17 cellular contexts compared by ENCODE assay signal in the genomic region with DNA sequence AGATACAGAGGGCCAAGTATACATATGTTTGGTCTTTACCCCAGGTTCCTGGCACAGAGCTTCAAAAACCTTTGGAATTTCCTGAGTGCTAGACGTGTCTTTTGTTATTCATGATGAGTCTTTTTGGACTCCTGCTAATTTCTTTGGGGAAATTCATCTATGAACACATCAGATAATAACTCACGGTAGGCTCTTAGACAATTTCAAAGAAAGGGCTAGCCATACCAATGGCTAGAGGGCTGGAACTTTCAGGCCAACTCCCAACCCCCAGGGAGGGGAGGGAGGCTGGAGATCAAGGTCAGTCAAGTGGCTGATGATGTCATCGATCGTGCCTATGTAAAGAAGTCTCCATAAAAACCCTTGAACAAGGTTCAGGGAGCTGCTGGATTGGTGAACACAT.
A peak's percentile ranks its signal among the peaks of the same experiment; 100 is the strongest.
DNase-seq lines count a peak whose midpoint lies in the region; ATAC-seq, FAIRE-seq and TF ChIP-seq lines count a peak whose summit lies in the region.
"Had no signal": no experiment of that assay in that cellular context is flagged by ENCODE, and none has a peak within 500 bp of the region (broad histone marks: within the 10 kb centered on the region; RNA-seq: fewer than 3 reads in every experiment).

No MANE protein-coding gene starts in this region.

- no peak; the same call in 2 of the 3 replicates for ATAC-seq in HepG2
- ATAC-seq: left lobe of liver had no signal

- CTCF ChIA-PET in HepG2 (lab: Yijun Ruan, JAX; ENCODE audit: low intra/inter-chr PET ratio, low total read pairs): no interaction called here
- CTCF ChIA-PET in activated CD4-positive, alpha-beta memory T cell treated with anti-CD3 and anti-CD28 coated beads for 36 hours (lab: Charles Lee): no interaction called here

- H3K27me3 ChIP-seq in HepG2 (ENCODE audit: control insufficient read depth in 1 of 2, insufficient read depth in 2 of 2, low read length in 2 of 2): no peaks in the 10 kb centered on the region

- in situ Hi-C loops in HepG2 (cut with HindIII; ENCODE audit: extremely low pct_ligation_motif_present, low pct_unique_long_range_greater_than_20kb): loop anchor here (10.0 kb wide), 1 partner anchor 59 kb away; no protein-coding TSS in a partner anchor

- TF ChIP-seq RAD21 in HepG2 (CRISPR knock-in tag; IDR thresholded peaks at IDR 0.05): no peak

- no peaks in the 10 kb centered on the region for H3K27me3 Mint-ChIP-seq in activated CD4-positive, alpha-beta memory T cell treated with anti-CD3 and anti-CD28 coated beads for 36 hours
- H3K27me3 Mint-ChIP-seq: activated naive CD8-positive, alpha-beta T cell treated with anti-CD3 and anti-CD28 coated beads, Interleukin-2, amount 10 ng/mL, durations not matched to agents 7 days and 5 days; activated T-cell treated with anti-CD3 and anti-CD28 coated beads, Interleukin-2, amount 50 U/mL, for 24 hours; CD4-positive, alpha-beta T cell had no signal

- no peaks in the 10 kb centered on the region for H3K9me3 ChIP-seq in HepG2 (ENCODE audit: low read length)

- H3K4me3 ChIP-seq in cardiac fibroblast (replicated peaks in 1 of 2; ENCODE audit: low read depth in 2 of 2, low read length in 2 of 2) (no peak overlapping the region), HepG2 (replicated peaks in 1 of 3; ENCODE audit: insufficient read depth in 1 of 3, low read depth in 2 of 3, low read length in 3 of 3) (no peak overlapping the region)

- BruUV-seq in HepG2 (replicated peaks; lab: Mats Ljungman, UMichigan): no TSS peak

- H3K36me3 Mint-ChIP-seq in activated CD4-positive, alpha-beta memory T cell treated with anti-CD3 and anti-CD28 coated beads for 36 hours: no peaks in the 10 kb centered on the region

- H3K4me3 Mint-ChIP-seq in activated CD4-positive, alpha-beta memory T cell treated with anti-CD3 and anti-CD28 coated beads for 36 hours: no peak overlapping the region
- H3K4me3 Mint-ChIP-seq: activated naive CD8-positive, alpha-beta T cell treated with anti-CD3 and anti-CD28 coated beads, Interleukin-2, amount 10 ng/mL, durations not matched to agents 7 days and 5 days; activated T-cell treated with anti-CD3 and anti-CD28 coated beads, Interleukin-2, amount 50 U/mL, for 24 hours; CD4-positive, alpha-beta T cell had no signal

- no peak overlapping the region for H3K9ac ChIP-seq in HepG2 (ENCODE audit: insufficient read depth, low read depth, low read length)

- POLR2A ChIA-PET in HepG2 (lab: Yijun Ruan, JAX): no interaction called here
- POLR2A ChIA-PET in activated CD4-positive, alpha-beta memory T cell treated with anti-CD3 and anti-CD28 coated beads for 36 hours (lab: Charles Lee): no interaction called here

- H3K27ac Mint-ChIP-seq in activated CD4-positive, alpha-beta memory T cell treated with anti-CD3 and anti-CD28 coated beads for 36 hours: no peak overlapping the region
- H3K27ac Mint-ChIP-seq: activated naive CD8-positive, alpha-beta T cell treated with anti-CD3 and anti-CD28 coated beads, Interleukin-2, amount 10 ng/mL, durations not matched to agents 7 days and 5 days; activated T-cell treated with anti-CD3 and anti-CD28 coated beads, Interleukin-2, amount 50 U/mL, for 24 hours; CD4-positive, alpha-beta T cell had no signal

- peaks cover 21% of the 10 kb centered on the region for H3K4me1 ChIP-seq in HepG2 (ENCODE audit: insufficient read depth, low read length)

- intact Hi-C loops in HepG2 (cut with micrococcal nuclease; ENCODE audit: unreplicated experiment): no loop called here
- intact Hi-C loops in activated CD4-positive, alpha-beta memory T cell treated with anti-CD3 and anti-CD28 coated beads for 36 hours (cut with micrococcal nuclease): loop anchor here (5.0 kb wide), 2 partner anchors 54 to 181 kb away; no protein-coding TSS in a partner anchor

- no peaks in the 10 kb centered on the region for H3K9me3 Mint-ChIP-seq in activated CD4-positive, alpha-beta memory T cell treated with anti-CD3 and anti-CD28 coated beads for 36 hours
- H3K9me3 Mint-ChIP-seq: activated T-cell treated with anti-CD3 and anti-CD28 coated beads, Interleukin-2, amount 50 U/mL, for 24 hours; CD4-positive, alpha-beta T cell had no signal

- no peak for FAIRE-seq in HepG2 (lab: Jason Lieb, UNC)

- no peak overlapping the region for H3K4me2 ChIP-seq in HepG2 (ENCODE audit: low read depth, low read length)

- no peak overlapping the region for H2AFZ ChIP-seq in HepG2 (ENCODE audit: low read length)

- peaks cover 42% of the 10 kb centered on the region for H3K4me1 Mint-ChIP-seq in activated CD4-positive, alpha-beta memory T cell treated with anti-CD3 and anti-CD28 coated beads for 36 hours (ENCODE audit: low read depth)

- no peaks in the 10 kb centered on the region for H4K20me1 ChIP-seq in HepG2 (ENCODE audit: insufficient read depth, low read length)

- TF ChIP-seq POLR2A in HepG2 (IDR thresholded peaks at IDR 0.05; ENCODE audit: insufficient read depth in 1 of 2, low read depth in 2 of 2, low read length in 2 of 2): no peak

- DNase-seq in GM03348 (ENCODE audit: low spot score) (peak; percentile 72), M059J (ENCODE audit: low read depth) (peak; percentile 68), cardiac fibroblast (ENCODE audit: low read depth in 2 of 2) (peak; percentile 31 to 97), HepG2 (ENCODE audit: low spot score) (peak; percentile 18), globus pallidus (ENCODE audit: low spot score) (no peak), HuH-7 (ENCODE audit: low spot score) (no peak), NCI-H524 treated with DMSO at 0.1 percent for 48 hours (lab: John Stamatoyannopoulos, UW) (no peak)
- no peak for DNase-seq in activated CD4-positive, alpha-beta memory T cell treated with anti-CD3 and anti-CD28 coated beads for 36 hours
- DNase-seq: activated naive CD8-positive, alpha-beta T cell treated with anti-CD3 and anti-CD28 coated beads, Interleukin-2, amount 10 ng/mL, durations not matched to agents 7 days and 5 days; activated T-cell treated with anti-CD3 and anti-CD28 coated beads, Interleukin-2, amount 50 U/mL, for 24 hours; CD4-positive, alpha-beta T cell; Karpas-422; NCI-H1436 treated with DMSO at 0.1 percent for 48 hours; NCI-H446; stimulated activated CD4-positive, alpha-beta T cell treated with anti-CD3 and anti-CD28 coated beads, Interleukin-4, amount 100 ng/mL, for 1 hour; stimulated activated CD8-positive, alpha-beta memory T cell treated with anti-CD3 and anti-CD28 coated beads, Interleukin-4, amount 100 ng/mL, for 48 hours had no signal

- no peaks in the 10 kb centered on the region for H3K79me2 ChIP-seq in HepG2 (ENCODE audit: insufficient read depth, low read length)

- WGBS in HepG2 (ENCODE audit: low lambda C conversion rate): 63% methylated on average over 4 of the region's 4 CpGs

- TF ChIP-seq EP300 in HepG2 (IDR thresholded peaks at IDR 0.05; ENCODE audit: low read depth in 2 of 2, low read length in 2 of 2) (no peak), HepG2 (CRISPR knock-in tag; IDR thresholded peaks at IDR 0.05; ENCODE audit: borderline replicate concordance) (no peak)

- H3K27ac ChIP-seq in HepG2 (ENCODE audit: extremely low read length, insufficient read depth, low read length): no peak overlapping the region

- TF ChIP-seq CTCF in cardiac fibroblast (IDR thresholded peaks at IDR 0.05; ENCODE audit: low read depth, low read length) (no peak), HepG2 (CRISPR knock-in tag; IDR thresholded peaks at IDR 0.05) (no peak)

- H3K36me3 ChIP-seq in HepG2 (replicated peaks in 1 of 2; ENCODE audit: control insufficient read depth in 1 of 2, insufficient read depth in 2 of 2, low read length in 2 of 2): no peaks in the 10 kb centered on the region

TF ChIP-seq in HepG2, 621 proteins besides CTCF, POLR2A, EP300 and RAD21 (continues in another document):
- peak; percentile 72 for TF ChIP-seq CREB1 (IDR thresholded peaks at IDR 0.05)
- no peak for TF ChIP-seq CREB1 (CRISPR knock-in tag; IDR thresholded peaks at IDR 0.05)
- TF ChIP-seq ZBTB21 (CRISPR knock-in tag; IDR thresholded peaks at IDR 0.05): peak; percentile 45; the same call in 1 of the 2 replicates
- TF ChIP-seq PHF5A (CRISPR knock-in tag; IDR thresholded peaks at IDR 0.05; ENCODE audit: low read depth, unreplicated experiment): no peak
- TF ChIP-seq HMG20B (CRISPR knock-in tag; conservative IDR thresholded peaks at IDR 0.05): no peak
- TF ChIP-seq, protein P1, sequence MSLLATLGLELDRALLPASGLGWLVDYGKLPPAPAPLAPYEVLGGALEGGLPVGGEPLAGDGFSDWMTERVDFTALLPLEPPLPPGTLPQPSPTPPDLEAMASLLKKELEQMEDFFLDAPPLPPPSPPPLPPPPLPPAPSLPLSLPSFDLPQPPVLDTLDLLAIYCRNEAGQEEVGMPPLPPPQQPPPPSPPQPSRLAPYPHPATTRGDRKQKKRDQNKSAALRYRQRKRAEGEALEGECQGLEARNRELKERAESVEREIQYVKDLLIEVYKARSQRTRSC (CRISPR knock-in tag; IDR thresholded peaks at IDR 0.05; ENCODE audit: low read depth): no peak
- peak; percentile 94 for TF ChIP-seq ATF7 (IDR thresholded peaks at IDR 0.05)
- TF ChIP-seq ATF7 (CRISPR knock-in tag; IDR thresholded peaks at IDR 0.05): no peak
- no peak for TF ChIP-seq CREM (IDR thresholded peaks at IDR 0.05)
- no peak for TF ChIP-seq CREM (CRISPR knock-in tag; IDR thresholded peaks at IDR 0.05)
- no peak for TF ChIP-seq ISX (CRISPR knock-in tag; conservative IDR thresholded peaks at IDR 0.05)
- TF ChIP-seq, protein P2, sequence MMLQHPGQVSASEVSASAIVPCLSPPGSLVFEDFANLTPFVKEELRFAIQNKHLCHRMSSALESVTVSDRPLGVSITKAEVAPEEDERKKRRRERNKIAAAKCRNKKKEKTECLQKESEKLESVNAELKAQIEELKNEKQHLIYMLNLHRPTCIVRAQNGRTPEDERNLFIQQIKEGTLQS (CRISPR knock-in tag; IDR thresholded peaks at IDR 0.05): peak; percentile 49; the same call in 1 of the 2 replicates
- TF ChIP-seq KDM6A (CRISPR knock-in tag; IDR thresholded peaks at IDR 0.05; ENCODE audit: low read depth): no peak
- TF ChIP-seq HOMEZ (CRISPR knock-in tag; IDR thresholded peaks at IDR 0.05; ENCODE audit: low read depth): peak; percentile 40; the same call in 1 of the 2 replicates

Comparison
In these comparisons a context has a peak if more than half of its experiments do, and no peak if none do; other contexts are left out.
1. DNase-seq: peak in GM03348 (single experiment), M059J (single experiment), cardiac fibroblast (2 of 2) and HepG2 (single experiment); none in activated CD4-positive, alpha-beta memory T cell treated with anti-CD3 and anti-CD28 coated beads for 36 hours (single experiment), globus pallidus (single experiment), HuH-7 (single experiment) and NCI-H524 treated with DMSO at 0.1 percent for 48 hours (single experiment).